Comparison of ENCODE assay signal across 1 cellular context in the genomic region with DNA sequence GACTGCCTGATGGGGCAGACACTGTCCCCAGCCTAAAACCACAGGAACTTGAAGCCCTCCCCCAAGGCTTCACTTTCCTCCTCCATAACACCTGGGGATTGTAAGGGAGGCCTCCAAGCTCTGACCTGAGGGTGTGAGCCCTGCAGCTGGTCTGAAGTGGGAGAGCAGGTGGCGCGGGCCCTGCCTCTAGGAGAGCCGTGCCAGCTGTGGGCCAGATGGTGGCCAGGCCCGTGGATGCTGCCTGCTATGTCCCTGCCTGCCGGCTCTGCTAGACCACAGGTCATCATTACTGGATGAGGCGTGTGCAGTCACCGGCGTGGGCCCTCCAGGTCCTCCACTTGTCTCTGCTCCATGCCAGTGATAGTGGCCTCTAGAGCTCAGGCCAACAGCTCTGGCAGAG.
TF ChIP-seq lines count a peak whose summit lies in the region.

No MANE protein-coding gene starts in this region.

TF ChIP-seq in SK-N-SH, 30 proteins besides CTCF, POLR2A, EP300 and RAD21 (continued from another document):
- TF ChIP-seq, protein P1, sequence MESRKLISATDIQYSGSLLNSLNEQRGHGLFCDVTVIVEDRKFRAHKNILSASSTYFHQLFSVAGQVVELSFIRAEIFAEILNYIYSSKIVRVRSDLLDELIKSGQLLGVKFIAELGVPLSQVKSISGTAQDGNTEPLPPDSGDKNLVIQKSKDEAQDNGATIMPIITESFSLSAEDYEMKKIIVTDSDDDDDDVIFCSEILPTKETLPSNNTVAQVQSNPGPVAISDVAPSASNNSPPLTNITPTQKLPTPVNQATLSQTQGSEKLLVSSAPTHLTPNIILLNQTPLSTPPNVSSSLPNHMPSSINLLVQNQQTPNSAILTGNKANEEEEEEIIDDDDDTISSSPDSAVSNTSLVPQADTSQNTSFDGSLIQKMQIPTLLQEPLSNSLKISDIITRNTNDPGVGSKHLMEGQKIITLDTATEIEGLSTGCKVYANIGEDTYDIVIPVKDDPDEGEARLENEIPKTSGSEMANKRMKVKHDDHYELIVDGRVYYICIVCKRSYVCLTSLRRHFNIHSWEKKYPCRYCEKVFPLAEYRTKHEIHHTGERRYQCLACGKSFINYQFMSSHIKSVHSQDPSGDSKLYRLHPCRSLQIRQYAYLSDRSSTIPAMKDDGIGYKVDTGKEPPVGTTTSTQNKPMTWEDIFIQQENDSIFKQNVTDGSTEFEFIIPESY (IDR thresholded peaks at IDR 0.05; ENCODE audit: borderline replicate concordance, low read depth), result no peak
- TF ChIP-seq, protein P2, sequence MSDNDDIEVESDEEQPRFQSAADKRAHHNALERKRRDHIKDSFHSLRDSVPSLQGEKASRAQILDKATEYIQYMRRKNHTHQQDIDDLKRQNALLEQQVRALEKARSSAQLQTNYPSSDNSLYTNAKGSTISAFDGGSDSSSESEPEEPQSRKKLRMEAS (IDR thresholded peaks at IDR 0.05; ENCODE audit: low read depth), result no peak
- no peak for TF ChIP-seq GABPA (IDR thresholded peaks at IDR 0.05; ENCODE audit: low read depth)
- no peak for TF ChIP-seq NFIC (IDR thresholded peaks at IDR 0.05; ENCODE audit: borderline replicate concordance)
